ENCODE assay signal across 8 cellular contexts in the genomic region with DNA sequence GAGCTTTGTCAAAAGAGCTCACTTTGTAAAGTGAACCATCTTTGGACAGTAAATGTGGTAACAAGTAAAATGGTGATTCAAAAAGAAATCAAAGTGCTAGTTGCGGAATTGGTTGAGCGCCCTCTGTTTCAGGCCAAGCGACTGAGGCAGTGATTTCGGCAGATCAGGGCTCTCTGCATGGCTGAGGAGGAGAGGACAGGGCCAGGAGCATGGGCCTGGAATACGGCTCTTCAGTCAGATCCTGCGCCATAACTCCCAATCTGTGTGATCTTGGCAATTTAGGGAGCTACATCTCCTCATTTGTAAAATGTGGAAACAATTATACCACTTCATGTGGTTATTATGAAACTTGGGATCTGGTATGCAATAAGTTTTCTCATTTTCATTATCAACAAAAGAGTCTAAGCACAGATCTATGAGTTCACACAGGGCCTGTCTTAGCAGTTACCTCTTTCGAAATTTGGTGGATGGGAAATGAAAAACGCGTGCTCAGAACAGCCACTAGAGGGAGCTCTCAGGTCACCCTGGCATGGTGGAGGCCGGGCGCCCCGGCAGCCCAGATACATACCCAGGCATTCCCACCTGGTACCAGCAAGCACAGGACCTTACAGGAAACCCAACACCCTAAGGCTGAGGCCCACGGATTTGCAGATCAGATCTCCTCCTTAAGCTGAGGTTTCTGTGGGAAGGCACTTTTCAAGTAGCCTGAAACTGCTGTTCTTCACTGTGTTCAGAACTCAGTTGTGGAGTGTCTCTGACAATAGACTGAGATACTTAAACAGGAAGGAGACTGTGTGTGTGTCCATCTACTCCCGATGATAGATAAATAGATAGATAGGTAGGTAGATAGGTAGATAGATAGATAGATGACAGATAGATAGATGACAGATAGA.
A peak's percentile ranks its signal among the peaks of the same experiment; 100 is the strongest.
DNase-seq lines count a peak whose midpoint lies in the region; ATAC-seq and TF ChIP-seq lines count a peak whose summit lies in the region.

No MANE protein-coding gene starts in this region.

- TF ChIP-seq CTCF in upper lobe of right lung (IDR thresholded peaks at IDR 0.05) = peak; percentile 95

- no peaks in the 10 kb centered on the region for H3K9me3 ChIP-seq in upper lobe of right lung

- peak overlapping the region; percentile 82 for H3K27ac ChIP-seq in upper lobe of right lung

- DNase-seq in G401 (ENCODE audit: low spot score) (peak; percentile 65), SHP77 treated with DMSO at 0.1 percent for 48 hours (lab: John Stamatoyannopoulos, UW) (peak; percentile 80), activated gamma-delta T cell treated with Interleukin-2 at 50 U/mL for 16 hours (peak; percentile 53), glomerular visceral epithelial cell (ENCODE audit: extremely low spot score) (peak; percentile 93), posterior cingulate gyrus (peak in 8 of 10 donors; percentile 48 to 94 (median 64)), upper lobe of right lung (peak; percentile 75)
- peak; percentile 27 for DNase-seq in Jurkat, Clone E6-1 (ENCODE audit: low read depth, low spot score)

- H3K4me3 ChIP-seq in Jurkat, Clone E6-1 (ENCODE audit: low read length) = no peak overlapping the region
- H3K4me3 ChIP-seq in upper lobe of right lung = no peak overlapping the region

- ATAC-seq in GM21717 (IDR thresholded peaks at IDR 0.05; ENCODE audit: unreplicated experiment) = peak; percentile 79
- peak; percentile 89 for ATAC-seq in upper lobe of right lung

- intact Hi-C loops in posterior cingulate gyrus (cut with DNase I) = loop anchor here (5.0 kb wide), 2 partner anchors 286 to 496 kb away; no protein-coding TSS in a partner anchor
- intact Hi-C loops in upper lobe of right lung (cut with DNase I) = loop anchor here (10.0 kb wide), 1 partner anchor 288 kb away; no protein-coding TSS in a partner anchor

- H3K4me1 ChIP-seq in upper lobe of right lung = no peaks in the 10 kb centered on the region

- no peaks in the 10 kb centered on the region for H3K27me3 ChIP-seq in upper lobe of right lung

- no peaks in the 10 kb centered on the region for H3K36me3 ChIP-seq in upper lobe of right lung

- in situ Hi-C loops in G401 (cut with HindIII; ENCODE audit: low sequenced_read_pairs) = no loop called here

Comparison
In these comparisons a context has a peak if more than half of its experiments do, and no peak if none do; other contexts are left out.
1. DNase-seq: peak in every context shown above with its lines; median percentile 93 in glomerular visceral epithelial cell; 80 in SHP77 treated with DMSO at 0.1 percent for 48 hours; 75 in upper lobe of right lung; 65 in G401; 64 in posterior cingulate gyrus; 53 in activated gamma-delta T cell treated with Interleukin-2 at 50 U/mL for 16 hours; 27 in Jurkat, Clone E6-1.